20 cellular contexts compared by ENCODE assay signal in the genomic region with DNA sequence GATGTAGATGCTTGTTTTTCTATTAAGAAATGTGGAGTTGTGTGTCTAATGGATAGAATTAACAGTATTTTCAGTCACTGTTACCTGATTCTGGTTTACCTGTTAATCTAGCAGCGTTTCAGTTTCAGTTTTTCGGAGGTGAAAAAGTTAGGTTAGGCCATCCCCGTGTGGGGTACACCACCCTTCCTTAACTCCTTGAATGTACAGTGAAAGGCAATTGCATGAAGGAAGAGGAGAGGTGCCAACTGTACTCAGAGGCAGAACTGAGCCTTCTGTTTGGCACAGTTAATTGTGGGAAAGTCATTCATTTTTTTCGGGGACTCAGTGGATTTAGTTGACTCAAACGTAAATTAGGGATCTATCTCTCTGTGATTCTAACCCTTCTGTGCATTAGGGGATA. TPM values are rescaled to one million over a fixed set of nuclear protein-coding genes. Genes with fewer than 3 reads are reported as not detected.
DNase-seq lines count a peak whose midpoint lies in the region; FAIRE-seq and TF ChIP-seq lines count a peak whose summit lies in the region.
"Had no signal": no experiment of that assay in that cellular context is flagged by ENCODE, and none has a peak within 500 bp of the region (broad histone marks: within the 10 kb centered on the region; RNA-seq: fewer than 3 reads in every experiment).

No MANE protein-coding gene starts in this region.

- H3K4me2 ChIP-seq in keratinocyte (ENCODE audit: control insufficient read depth, extremely low read depth, insufficient read depth, low read depth, low read length) = peak overlapping the region; percentile 84

- H3K9ac ChIP-seq in keratinocyte (ENCODE audit: control insufficient read depth, extremely low read depth, insufficient read depth, low read length) (peak overlapping the region; percentile 62), subcutaneous abdominal adipose tissue (ENCODE audit: low read length in 5 of 5) (peak overlapping the region in 4 of 5 donors; percentile 42 to 59 (median 45))

- no peak for FAIRE-seq in keratinocyte (lab: Jason Lieb, UNC)

- no peaks in the 10 kb centered on the region for H3K9me1 ChIP-seq in keratinocyte (ENCODE audit: control insufficient read depth, extremely low read depth, insufficient read depth, low read length)

- H2AFZ ChIP-seq in keratinocyte (ENCODE audit: control insufficient read depth, low read length) = peak overlapping the region; percentile 71

- H3K4me3 ChIP-seq in keratinocyte (ENCODE audit: control insufficient read depth in 2 of 3, extremely low read depth in 1 of 3, insufficient read depth in 2 of 3, low read depth in 1 of 3, low read length in 3 of 3) (peak overlapping the region in 2 of 3 experiments; percentile 46 to 48), subcutaneous abdominal adipose tissue (ENCODE audit: low read depth in 1 of 5, low read length in 5 of 5) (no peak overlapping the region)
- H3K4me3 ChIP-seq: SJSA1 had no signal

- H3K27me3 ChIP-seq in keratinocyte (ENCODE audit: control insufficient read depth, extremely low read depth, insufficient read depth, low read length) (no peaks in the 10 kb centered on the region), subcutaneous abdominal adipose tissue (ENCODE audit: control insufficient read depth in 5 of 5, insufficient read depth in 4 of 5, low read length in 5 of 5) (no peaks in the 10 kb centered on the region)
- H3K27me3 ChIP-seq: SJSA1 had no signal

- DNase-seq in DMS 273 (lab: John Stamatoyannopoulos, UW; ENCODE audit: unreplicated experiment) = peak; percentile 62
- DNase-seq in DMS 273 treated with DMSO at 0.1 percent for 48 hours (lab: John Stamatoyannopoulos, UW) = no peak
- DNase-seq in NCI-H69 (lab: John Stamatoyannopoulos, UW) = peak; percentile 23
- no peak for DNase-seq in keratinocyte (ENCODE audit: low read depth, low spot score)
- DNase-seq in ureter (ENCODE audit: low spot score) = no peak
- no peak for DNase-seq in NCI-H1694 (lab: John Stamatoyannopoulos, UW)
- no peak for DNase-seq in activated CD8-positive, alpha-beta memory T cell treated with anti-CD3 and anti-CD28 coated beads, Interleukin-2, amount 50 U/mL, for 48 hours
- DNase-seq: activated CD8-positive, alpha-beta memory T cell treated with anti-CD3 and anti-CD28 coated beads, Interleukin-2, amount 10 ng/mL, durations not matched to agents 7 days and 5 days; activated effector memory CD4-positive, alpha-beta T cell treated with Interleukin-2 at 50 U/mL for 16 hours; central memory CD4-positive, alpha-beta T cell; effector CD4-positive, alpha-beta T cell; hypothalamus; NCI-H2029; NCI-H524; PC-3; stimulated activated CD4-positive, alpha-beta T cell treated with anti-CD3 and anti-CD28 coated beads, Interleukin-4, amount 100 ng/mL, for 1 hour had no signal

- peaks cover 18% of the 10 kb centered on the region for H3K4me1 ChIP-seq in keratinocyte (ENCODE audit: control insufficient read depth, extremely low read depth, insufficient read depth, low read length)
- H3K4me1 ChIP-seq in subcutaneous abdominal adipose tissue (ENCODE audit: control insufficient read depth in 5 of 5, insufficient read depth in 5 of 5, low read length in 5 of 5) = peaks cover 0 to 39% (median 26%) of the 10 kb centered on the region in 5 donors
- H3K4me1 ChIP-seq: SJSA1 had no signal

- H3K79me2 ChIP-seq in keratinocyte (ENCODE audit: control insufficient read depth, insufficient read depth, low read length) = no peaks in the 10 kb centered on the region

- TF ChIP-seq CTCF in keratinocyte (optimal IDR thresholded peaks at IDR 0.05 in 1 of 3, IDR thresholded peaks at IDR 0.05 in 1 of 3, conservative IDR thresholded peaks at IDR 0.05 in 1 of 3; ENCODE audit: extremely low read depth in 1 of 3, insufficient read depth in 2 of 3, low read length in 3 of 3) = no peak

- dilution Hi-C loops in keratinocyte (cut with MboI; ENCODE audit: extremely low pct_ligation_motif_present, low sequenced_read_pairs) = no loop called here

- no peaks in the 10 kb centered on the region for H3K36me3 ChIP-seq in keratinocyte (ENCODE audit: control insufficient read depth in 2 of 2, extremely low read depth in 1 of 2, insufficient read depth in 2 of 2, low read length in 2 of 2)
- no peaks in the 10 kb centered on the region for H3K36me3 ChIP-seq in subcutaneous abdominal adipose tissue (ENCODE audit: control insufficient read depth in 5 of 5, insufficient read depth in 5 of 5, low read length in 5 of 5)

- no peak overlapping the region for H3K27ac ChIP-seq in keratinocyte (ENCODE audit: control insufficient read depth, insufficient read depth, low read length)
- H3K27ac ChIP-seq in subcutaneous abdominal adipose tissue (ENCODE audit: low read depth, low read length) = peak overlapping the region; percentile 75
- H3K27ac ChIP-seq: 22Rv1, C4-2B, SJSA1 had no signal

- no peaks in the 10 kb centered on the region for H3K9me3 ChIP-seq in keratinocyte (ENCODE audit: control insufficient read depth, low read depth, low read length)
- H3K9me3 ChIP-seq in subcutaneous abdominal adipose tissue (ENCODE audit: control insufficient read depth in 5 of 5, low read length in 5 of 5) = peaks cover 0 to 2% (median 0%) of the 10 kb centered on the region in 5 donors
- H3K9me3 ChIP-seq: SJSA1 had no signal

- H4K20me1 ChIP-seq in keratinocyte (ENCODE audit: control insufficient read depth, extremely low read depth, insufficient read depth, low read length) = no peaks in the 10 kb centered on the region

RNA-seq across cellular contexts. Expression of gene RPA3, which starts 35.6 kb away (rescaled TPM):
- polyA plus RNA-seq in keratinocyte = 19.2 to 51.1 TPM (median 28.3 TPM) in 3 replicates
- polyA plus RNA-seq in keratinocyte (2011; ENCODE audit: low read depth) = 2.7 TPM
- polyA plus RNA-seq in keratinocyte (2011; cell fraction: cytosol; rRNA removed) = 25.2 and 27.3 TPM in 2 replicates
- polyA plus RNA-seq in keratinocyte (2011; cell fraction: nucleus; rRNA removed) = 7.6 and 8.9 TPM in 2 replicates
- polyA plus RNA-seq in keratinocyte (2012; ENCODE audit: low replicate concordance) = 24.5 and 37.1 TPM in 2 replicates
- 3.5 to 6.5 TPM (median 4.0 TPM) in 3 replicates for polyA minus RNA-seq in keratinocyte
- 12.3 TPM for polyA minus RNA-seq in keratinocyte (2011; cell fraction: cytosol; rRNA and poly(A)+ RNA removed)
- 2.5 and 3.3 TPM in 2 replicates for polyA minus RNA-seq in keratinocyte (2011; cell fraction: nucleus; rRNA and poly(A)+ RNA removed)
- 23.2 TPM for total RNA-seq in ureter

RNA-seq across cellular contexts. Expression of gene UMAD1, which starts 42.3 kb away (rescaled TPM):
- polyA plus RNA-seq in keratinocyte = 12.5 to 18.2 TPM (median 13.2 TPM) in 3 replicates
- 8.9 TPM for polyA plus RNA-seq in keratinocyte (2011; ENCODE audit: low read depth)
- polyA plus RNA-seq in keratinocyte (2011; cell fraction: cytosol; rRNA removed) = 11.8 and 20.9 TPM in 2 replicates
- polyA plus RNA-seq in keratinocyte (2011; cell fraction: nucleus; rRNA removed) = 8.9 and 11.8 TPM in 2 replicates
- polyA plus RNA-seq in keratinocyte (2012; ENCODE audit: low replicate concordance) = 4.8 and 7.9 TPM in 2 replicates
- 4.1 to 12.2 TPM (median 9.9 TPM) in 3 replicates for polyA minus RNA-seq in keratinocyte
- polyA minus RNA-seq in keratinocyte (2011; cell fraction: cytosol; rRNA and poly(A)+ RNA removed) = 7.1 TPM
- polyA minus RNA-seq in keratinocyte (2011; cell fraction: nucleus; rRNA and poly(A)+ RNA removed) = 4.4 and 9.9 TPM in 2 replicates
- 19.2 TPM for total RNA-seq in ureter

Comparison
In these comparisons a context has a peak if more than half of its experiments do, and no peak if none do; other contexts are left out.
1. DNase-seq: peak in DMS 273 (single experiment) and NCI-H69 (single experiment); none in DMS 273 treated with DMSO at 0.1 percent for 48 hours (single experiment), keratinocyte (single experiment), ureter (single experiment), NCI-H1694 (single experiment) and activated CD8-positive, alpha-beta memory T cell treated with anti-CD3 and anti-CD28 coated beads, Interleukin-2, amount 50 U/mL, for 48 hours (single experiment).
2. H3K4me3 ChIP-seq: peak in keratinocyte (2 of 3); none in subcutaneous abdominal adipose tissue (0 of 5).